Comparison of ENCODE assay signal across 11 cellular contexts in the genomic region with DNA sequence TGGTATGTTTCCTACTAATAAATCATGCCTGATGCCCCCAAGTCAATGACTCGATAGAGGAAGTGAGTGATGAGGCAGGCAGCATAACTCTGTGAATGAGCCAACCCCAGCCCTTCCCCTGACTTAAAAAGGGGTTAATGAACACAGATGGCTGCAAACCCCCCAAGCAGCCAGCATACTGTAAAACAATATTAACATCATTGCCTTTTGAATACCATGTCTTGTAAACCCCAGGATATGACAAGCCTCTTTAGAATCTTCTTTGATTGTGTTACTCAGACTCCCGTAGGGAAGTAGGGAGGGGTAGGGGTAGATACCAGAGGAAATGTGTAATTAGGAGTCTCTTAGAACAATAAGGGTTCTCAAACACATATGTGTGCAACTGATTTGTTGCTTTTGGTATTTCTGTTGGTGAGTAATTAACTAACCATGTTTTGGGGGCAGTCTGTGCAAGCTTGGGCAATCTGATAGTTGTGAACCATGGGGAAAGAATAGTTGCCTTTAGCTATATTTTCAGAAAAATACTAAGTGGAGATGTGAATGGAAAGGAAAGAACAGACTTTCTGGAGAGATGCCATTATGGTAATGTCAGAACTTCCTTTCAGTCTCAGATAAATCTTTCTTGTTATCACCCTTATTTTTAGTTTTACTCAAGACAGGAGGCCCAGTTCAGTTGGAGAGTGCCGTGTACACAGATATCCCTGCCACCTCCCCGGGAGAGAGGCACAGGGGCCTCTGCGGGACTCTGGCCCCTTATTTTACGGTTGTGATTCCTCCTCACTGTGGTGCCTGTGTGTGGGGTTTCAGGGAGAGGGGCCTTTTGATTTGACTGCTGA.
DNase-seq lines count a peak whose midpoint lies in the region; ATAC-seq and TF ChIP-seq lines count a peak whose summit lies in the region.
"Had no signal": no experiment of that assay in that cellular context is flagged by ENCODE, and none has a peak within 500 bp of the region (broad histone marks: within the 10 kb centered on the region; RNA-seq: fewer than 3 reads in every experiment).

No MANE protein-coding gene starts in this region.

- H3K4me3 ChIP-seq in epithelial cell of esophagus (ENCODE audit: low read length) (no peak overlapping the region), mesodermal cell (ENCODE audit: extremely low read depth, insufficient read depth, low read length, poor library complexity, severe bottlenecking) (no peak overlapping the region), upper lobe of right lung (no peak overlapping the region)
- H3K4me3 ChIP-seq: pancreas had no signal

- CTCF ChIA-PET in activated CD8-positive, alpha-beta memory T cell treated with anti-CD3 and anti-CD28 coated beads, Interleukin-2, amount 10 ng/mL, durations not matched to agents 7 days and 5 days (lab: Charles Lee): no interaction called here

- peak overlapping the region; percentile 95 for H3K27ac ChIP-seq in mesodermal cell (ENCODE audit: low read depth, low read length, severe bottlenecking)
- H3K27ac ChIP-seq in upper lobe of right lung: no peak overlapping the region
- H3K27ac ChIP-seq: pancreas had no signal

- H3K9me3 ChIP-seq in mesodermal cell (ENCODE audit: control insufficient read depth, low read length) (peaks cover 5% of the 10 kb centered on the region), upper lobe of right lung (no peaks in the 10 kb centered on the region)
- H3K9me3 ChIP-seq: pancreas had no signal

- peaks cover 8% of the 10 kb centered on the region for H3K9me3 Mint-ChIP-seq in activated CD8-positive, alpha-beta memory T cell treated with anti-CD3 and anti-CD28 coated beads, Interleukin-2, amount 10 ng/mL, durations not matched to agents 7 days and 5 days (ENCODE audit: low read depth)

- WGBS in mesodermal cell (ENCODE audit: insufficient coverage in 2 of 2), 2 experiments: 47 to 58% methylated on average over 4 to 5 of the region's 6 CpGs

- no peaks in the 10 kb centered on the region for H3K27me3 ChIP-seq in upper lobe of right lung

- H3K27ac Mint-ChIP-seq in activated CD8-positive, alpha-beta memory T cell treated with anti-CD3 and anti-CD28 coated beads, Interleukin-2, amount 10 ng/mL, durations not matched to agents 7 days and 5 days: no peak overlapping the region

- no peaks in the 10 kb centered on the region for H3K36me3 ChIP-seq in mesodermal cell (ENCODE audit: control insufficient read depth, insufficient read depth, low read length)
- H3K36me3 ChIP-seq in upper lobe of right lung: no peaks in the 10 kb centered on the region
- H3K36me3 ChIP-seq: pancreas had no signal

- H3K4me1 ChIP-seq in mesodermal cell (ENCODE audit: control insufficient read depth, insufficient read depth, low read length, poor library complexity, severe bottlenecking): peaks cover 48% of the 10 kb centered on the region
- H3K4me1 ChIP-seq in upper lobe of right lung: no peaks in the 10 kb centered on the region
- H3K4me1 ChIP-seq: pancreas had no signal

- no peak overlapping the region for H3K4me3 Mint-ChIP-seq in activated CD8-positive, alpha-beta memory T cell treated with anti-CD3 and anti-CD28 coated beads, Interleukin-2, amount 10 ng/mL, durations not matched to agents 7 days and 5 days

- no peak for ATAC-seq in upper lobe of right lung
- ATAC-seq in activated CD8-positive, alpha-beta memory T cell treated with anti-CD3 and anti-CD28 coated beads, Interleukin-2, amount 10 ng/mL, durations not matched to agents 7 days and 5 days: no peak

- no peaks in the 10 kb centered on the region for H3K4me1 Mint-ChIP-seq in activated CD8-positive, alpha-beta memory T cell treated with anti-CD3 and anti-CD28 coated beads, Interleukin-2, amount 10 ng/mL, durations not matched to agents 7 days and 5 days

- intact Hi-C loops in upper lobe of right lung (cut with DNase I): no loop called here

- no peak for TF ChIP-seq CTCF in epithelial cell of esophagus (IDR thresholded peaks at IDR 0.05; ENCODE audit: insufficient read depth, low read depth, low read length, missing control alignments)
- no peak for TF ChIP-seq CTCF in upper lobe of right lung (IDR thresholded peaks at IDR 0.05)

- H3K27me3 Mint-ChIP-seq in activated CD8-positive, alpha-beta memory T cell treated with anti-CD3 and anti-CD28 coated beads, Interleukin-2, amount 10 ng/mL, durations not matched to agents 7 days and 5 days: no peaks in the 10 kb centered on the region

- H3K36me3 Mint-ChIP-seq in activated CD8-positive, alpha-beta memory T cell treated with anti-CD3 and anti-CD28 coated beads, Interleukin-2, amount 10 ng/mL, durations not matched to agents 7 days and 5 days: no peaks in the 10 kb centered on the region

- DNase-seq in COLO829 (ENCODE audit: low spot score) (peak; percentile 88), NOMO-1 treated with dmso at 0.1 percent for 144 hours (lab: John Stamatoyannopoulos, UW; ENCODE audit: unreplicated experiment) (peak; percentile 61), epithelial cell of esophagus (ENCODE audit: low read depth) (peak; percentile 94), NCI-H748 (lab: John Stamatoyannopoulos, UW; ENCODE audit: unreplicated experiment) (no peak), upper lobe of right lung (no peak)
- no peak for DNase-seq in stimulated activated naive CD4-positive, alpha-beta T cell (lab: John Stamatoyannopoulos, UW)
- no peak for DNase-seq in activated CD8-positive, alpha-beta memory T cell treated with anti-CD3 and anti-CD28 coated beads, Interleukin-2, amount 10 ng/mL, durations not matched to agents 7 days and 5 days
- DNase-seq: activated effector memory CD4-positive, alpha-beta T cell treated with Interleukin-2 at 50 U/mL for 16 hours; NCI-H1092; pancreas had no signal

Comparison
In these comparisons a context has a peak if more than half of its experiments do, and no peak if none do; other contexts are left out.
1. DNase-seq: peak in COLO829 (single experiment), NOMO-1 treated with dmso at 0.1 percent for 144 hours (single experiment) and epithelial cell of esophagus (single experiment); none in stimulated activated naive CD4-positive, alpha-beta T cell (0 of 6), NCI-H748 (single experiment), upper lobe of right lung (single experiment) and activated CD8-positive, alpha-beta memory T cell treated with anti-CD3 and anti-CD28 coated beads, Interleukin-2, amount 10 ng/mL, durations not matched to agents 7 days and 5 days (single experiment).